1 cellular context compared by ENCODE assay signal in genomic region chr7:69982197-69982596, GRCh38.
TF ChIP-seq lines count a peak whose summit lies in the region.

No MANE protein-coding gene starts in this region.

TF ChIP-seq in SK-N-SH, 30 proteins besides CTCF, POLR2A, EP300 and RAD21 (continued from another document):
- TF ChIP-seq MAX (IDR thresholded peaks at IDR 0.05; ENCODE audit: low read depth) (no peak), JUND (IDR thresholded peaks at IDR 0.05) (no peak), RXRA (IDR thresholded peaks at IDR 0.05; ENCODE audit: borderline replicate concordance, low read depth) (no peak), POLR2AphosphoS5 (IDR thresholded peaks at IDR 0.05; ENCODE audit: low read depth, low read length) (no peak), RFX5 (IDR thresholded peaks at IDR 0.05; ENCODE audit: low read length) (no peak), GABPA (IDR thresholded peaks at IDR 0.05; ENCODE audit: low read depth) (no peak), TEAD4 (IDR thresholded peaks at IDR 0.05; ENCODE audit: borderline replicate concordance, insufficient read depth) (no peak)
- TF ChIP-seq, protein P1, sequence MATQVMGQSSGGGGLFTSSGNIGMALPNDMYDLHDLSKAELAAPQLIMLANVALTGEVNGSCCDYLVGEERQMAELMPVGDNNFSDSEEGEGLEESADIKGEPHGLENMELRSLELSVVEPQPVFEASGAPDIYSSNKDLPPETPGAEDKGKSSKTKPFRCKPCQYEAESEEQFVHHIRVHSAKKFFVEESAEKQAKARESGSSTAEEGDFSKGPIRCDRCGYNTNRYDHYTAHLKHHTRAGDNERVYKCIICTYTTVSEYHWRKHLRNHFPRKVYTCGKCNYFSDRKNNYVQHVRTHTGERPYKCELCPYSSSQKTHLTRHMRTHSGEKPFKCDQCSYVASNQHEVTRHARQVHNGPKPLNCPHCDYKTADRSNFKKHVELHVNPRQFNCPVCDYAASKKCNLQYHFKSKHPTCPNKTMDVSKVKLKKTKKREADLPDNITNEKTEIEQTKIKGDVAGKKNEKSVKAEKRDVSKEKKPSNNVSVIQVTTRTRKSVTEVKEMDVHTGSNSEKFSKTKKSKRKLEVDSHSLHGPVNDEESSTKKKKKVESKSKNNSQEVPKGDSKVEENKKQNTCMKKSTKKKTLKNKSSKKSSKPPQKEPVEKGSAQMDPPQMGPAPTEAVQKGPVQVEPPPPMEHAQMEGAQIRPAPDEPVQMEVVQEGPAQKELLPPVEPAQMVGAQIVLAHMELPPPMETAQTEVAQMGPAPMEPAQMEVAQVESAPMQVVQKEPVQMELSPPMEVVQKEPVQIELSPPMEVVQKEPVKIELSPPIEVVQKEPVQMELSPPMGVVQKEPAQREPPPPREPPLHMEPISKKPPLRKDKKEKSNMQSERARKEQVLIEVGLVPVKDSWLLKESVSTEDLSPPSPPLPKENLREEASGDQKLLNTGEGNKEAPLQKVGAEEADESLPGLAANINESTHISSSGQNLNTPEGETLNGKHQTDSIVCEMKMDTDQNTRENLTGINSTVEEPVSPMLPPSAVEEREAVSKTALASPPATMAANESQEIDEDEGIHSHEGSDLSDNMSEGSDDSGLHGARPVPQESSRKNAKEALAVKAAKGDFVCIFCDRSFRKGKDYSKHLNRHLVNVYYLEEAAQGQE (IDR thresholded peaks at IDR 0.05; ENCODE audit: low read depth, low read length), result no peak
TF ChIP-seq in SK-N-SH: peak in this region for 0.
